Comparison of ENCODE assay signal across 11 cellular contexts in the genomic region with DNA sequence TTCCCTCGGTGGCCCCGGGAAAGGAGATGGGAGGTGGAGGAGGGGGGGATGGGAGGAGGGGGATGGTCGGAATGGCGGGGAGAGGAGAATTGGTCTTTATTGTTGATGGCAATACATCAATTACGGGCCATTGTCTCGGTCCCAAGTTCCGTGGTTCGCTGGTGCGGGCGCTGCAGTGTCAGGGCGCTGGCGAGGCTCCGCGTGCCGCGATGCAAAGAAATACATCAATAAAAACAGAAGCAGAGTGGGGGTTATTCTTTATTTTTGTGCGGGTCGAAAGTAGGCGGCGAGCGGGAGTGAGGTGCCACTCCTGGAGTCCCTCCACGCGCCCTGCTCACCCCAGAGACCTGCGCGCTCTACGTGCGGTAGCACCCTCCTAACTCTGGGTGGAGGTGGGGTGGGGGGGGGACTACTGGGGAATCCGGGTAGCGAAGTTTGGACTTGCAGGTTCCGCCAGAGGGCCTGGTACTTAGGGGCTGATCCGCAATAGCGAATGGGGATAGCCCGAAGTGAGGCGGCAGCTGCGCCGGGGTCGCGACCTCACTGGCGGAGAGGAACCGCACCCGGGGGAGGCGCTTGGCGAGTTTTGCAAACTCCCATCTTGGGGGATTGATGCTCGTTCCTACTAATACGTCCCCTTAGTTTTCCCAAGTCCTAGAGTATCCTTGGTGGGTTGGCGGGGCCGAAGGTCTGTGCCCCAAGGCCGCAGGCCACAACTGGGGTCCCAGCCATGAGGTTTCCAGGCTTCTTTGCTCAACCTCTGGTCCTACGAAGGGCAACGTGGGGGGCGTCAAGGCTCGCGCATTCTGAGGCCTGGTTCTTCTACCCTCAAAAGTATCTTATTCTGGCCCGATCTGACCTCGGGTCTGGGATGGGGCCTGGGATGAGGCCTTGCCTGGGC. TPM values are rescaled to one million over a fixed set of nuclear protein-coding genes. Genes with fewer than 3 reads are reported as not detected.
DNase-seq lines count a peak whose midpoint lies in the region; ATAC-seq, FAIRE-seq and TF ChIP-seq lines count a peak whose summit lies in the region.
"Had no signal": no experiment of that assay in that cellular context is flagged by ENCODE, and none has a peak within 500 bp of the region (broad histone marks: within the 10 kb centered on the region; RNA-seq: fewer than 3 reads in every experiment).

No MANE protein-coding gene starts in this region.

- H2BK5ac ChIP-seq in H1 (ENCODE audit: low read depth, low read length): peak overlapping the region; percentile 60

- H3K79me2 ChIP-seq in H1 (ENCODE audit: control insufficient read depth in 1 of 2, insufficient read depth in 2 of 2, low read length in 2 of 2): peaks cover 10 to 15% of the 10 kb centered on the region in 2 experiments

- H2AFZ ChIP-seq in H1 (ENCODE audit: low read length): no peak overlapping the region; the same call in 1 of the 2 replicates

- H3K23me2 ChIP-seq in H1 (ENCODE audit: low read depth, low read length): peaks cover 32% of the 10 kb centered on the region

- H3K14ac ChIP-seq in H1 (ENCODE audit: insufficient read length): no peak overlapping the region

- H3K27me3 ChIP-seq in H1 (replicated peaks in 1 of 4; ENCODE audit: control insufficient read depth in 3 of 4, extremely low read depth in 1 of 4, insufficient read depth in 3 of 4, low read length in 3 of 4) (peaks cover 3 to 34% (median 17%) of the 10 kb centered on the region in 4 experiments; a peak in 6 of 7 replicates), liver (ENCODE audit: control insufficient read depth in 4 of 4, insufficient read depth in 4 of 4, low read length in 3 of 4) (no peaks in the 10 kb centered on the region), suprapubic skin (peaks cover 93% of the 10 kb centered on the region)

- H3K4me3 ChIP-seq in H1 (ENCODE audit: extremely low read depth in 1 of 4, insufficient read depth in 2 of 4, low read depth in 3 of 4, low read length in 4 of 4) (peak overlapping the region; percentile 76 to 100 (median 84)), liver (ENCODE audit: low read depth in 1 of 3, low read length in 3 of 3) (peak overlapping the region; percentile 55 to 99 (median 71)), suprapubic skin (peak overlapping the region; percentile 34)

- peak overlapping the region; percentile 25 for H4K91ac ChIP-seq in H1 (replicated peaks; ENCODE audit: insufficient read length, low read length)

- H3K9ac ChIP-seq in H1 (replicated peaks in 1 of 4; ENCODE audit: extremely low read depth in 1 of 4, low read depth in 3 of 4, low read length in 3 of 4) (peak overlapping the region in 3 of 4 experiments; percentile 23 to 58 (median 51); a peak in 5 of 7 replicates), liver (ENCODE audit: low read depth in 1 of 2, low read length in 2 of 2) (peak overlapping the region in 1 of 2 donors; percentile 78)

- TF ChIP-seq EP300 in H1 (IDR thresholded peaks at IDR 0.05; ENCODE audit: borderline replicate concordance in 1 of 2, low read depth in 2 of 2, low read length in 2 of 2) (no peak), suprapubic skin (IDR thresholded peaks at IDR 0.05) (no peak)

- no peak overlapping the region for H2BK15ac ChIP-seq in H1 (ENCODE audit: low read length)

- peaks cover 8 to 19% (median 12%) of the 10 kb centered on the region in 4 experiments; a peak in 6 of 7 replicates for H3K4me1 ChIP-seq in H1 (replicated peaks in 1 of 4; ENCODE audit: control insufficient read depth in 3 of 4, insufficient read depth in 4 of 4, low read length in 3 of 4)
- peaks cover 19 to 31% (median 25%) of the 10 kb centered on the region in 4 donors for H3K4me1 ChIP-seq in liver (ENCODE audit: control insufficient read depth in 4 of 4, insufficient read depth in 4 of 4, low read length in 3 of 4)
- H3K4me1 ChIP-seq in suprapubic skin: peaks cover 59% of the 10 kb centered on the region

- POLR2A ChIA-PET in H1 (lab: Charles Lee; ENCODE audit: partially characterized antibody): interaction anchor here (0.8 to 3.3 kb wide), 6 partner anchors 8 to 27 kb away, joined by 3 to 33 read pairs (median 4); no protein-coding TSS in a partner anchor

- H2BK12ac ChIP-seq in H1 (ENCODE audit: low read depth, low read length): peak overlapping the region; percentile 68

- peaks cover 0 to under 1% (median 0%) of the 10 kb centered on the region in 4 experiments; a peak in 1 of 8 replicates for H3K36me3 ChIP-seq in H1 (ENCODE audit: control insufficient read depth in 2 of 4, insufficient read depth in 4 of 4, low read length in 3 of 4)
- peaks cover 0 to 2% (median 0%) of the 10 kb centered on the region in 4 donors for H3K36me3 ChIP-seq in liver (ENCODE audit: control insufficient read depth in 4 of 4, insufficient read depth in 3 of 4, low read depth in 1 of 4, low read length in 3 of 4)
- H3K36me3 ChIP-seq in suprapubic skin: no peaks in the 10 kb centered on the region

- no peak for FAIRE-seq in H1 (lab: Jason Lieb, UNC)

- 0 out of 2 replicates have a peak overlapping the region, but pooled peaks have one; percentile 61 for H2BK20ac ChIP-seq in H1 (ENCODE audit: low read length)

- peak overlapping the region; percentile 99 for H3K18ac ChIP-seq in H1 (ENCODE audit: extremely low read depth, low read length)

- H4K20me1 ChIP-seq in H1 (replicated peaks in 1 of 2; ENCODE audit: control insufficient read depth in 1 of 2, insufficient read depth in 2 of 2, low read length in 2 of 2): no peaks in the 10 kb centered on the region

- TF ChIP-seq POLR2A in H1 (IDR thresholded peaks at IDR 0.05; ENCODE audit: control extremely low read depth in 1 of 2, low read depth in 2 of 2, low read length in 2 of 2) (no peak; a peak in 1 of 3 replicates), suprapubic skin (IDR thresholded peaks at IDR 0.05) (no peak)

- H2BK120ac ChIP-seq in H1 (replicated peaks; ENCODE audit: low read depth, low read length): peak overlapping the region; percentile 62

- no peaks in the 10 kb centered on the region; the same call in 1 of the 2 replicates for H3K79me1 ChIP-seq in H1 (ENCODE audit: low read depth, low read length)

- peak overlapping the region; percentile 34 for H3K56ac ChIP-seq in H1 (replicated peaks; ENCODE audit: insufficient read length, low read depth, low read length)

- H3K27ac ChIP-seq in H1 (ENCODE audit: low read depth, low read length): no peak overlapping the region
- peak overlapping the region; percentile 98 to 100 for H3K27ac ChIP-seq in liver (ENCODE audit: low read depth in 1 of 2, low read length in 2 of 2)
- no peak overlapping the region for H3K27ac ChIP-seq in suprapubic skin
- H3K27ac ChIP-seq: 22Rv1 had no signal

- peak; percentile 7 for DNase-seq in NCI-H748 (lab: John Stamatoyannopoulos, UW; ENCODE audit: unreplicated experiment)
- DNase-seq in NCI-H748 treated with DMSO at 0.1 percent for 48 hours (lab: John Stamatoyannopoulos, UW): no peak
- peak in 1 of 2 experiments; percentile 82 for DNase-seq in H1 (ENCODE audit: low read depth in 1 of 2, low spot score in 2 of 2)
- DNase-seq in suprapubic skin (ENCODE audit: low spot score in 2 of 2): no peak
- no peak for DNase-seq in NCI-H128 (lab: John Stamatoyannopoulos, UW; ENCODE audit: unreplicated experiment)
- DNase-seq in NCI-H446 treated with DMSO at 0.1 percent for 48 hours (lab: John Stamatoyannopoulos, UW): no peak
- DNase-seq: cortex of kidney, NCI-H1694 had no signal

- CTCF ChIA-PET in H1 (lab: Charles Lee; ENCODE audit: partially characterized antibody): interaction anchor here (0.6 to 1.9 kb wide), 3 partner anchors 169 to 780 kb away, joined by 3 to 5 read pairs (median 3); no protein-coding TSS in a partner anchor

- 5% methylated on average over 36 of the region's 55 CpGs; no CpG with 5 or more reads in 1 of the 2 experiments for WGBS in H1 (ENCODE audit: extremely low coverage in 1 of 2, insufficient coverage in 1 of 2, insufficient read length in 1 of 2, insufficient replicate concordance in 2 of 2, low coverage in 1 of 2, low lambda C conversion rate in 2 of 2, missing lambda C conversion rate in 1 of 2), 2 experiments
- 39% methylated on average over 55 of the region's 55 CpGs for WGBS in liver
- 25% methylated on average over 43 of the region's 55 CpGs for WGBS in suprapubic skin

- peak overlapping the region; percentile 94 to 99 for H3K4me2 ChIP-seq in H1 (ENCODE audit: insufficient read depth in 1 of 2, low read depth in 2 of 2, low read length in 2 of 2)

- TF ChIP-seq RAD21 in H1 (IDR thresholded peaks at IDR 0.05 in 1 of 2, conservative IDR thresholded peaks at IDR 0.05 in 1 of 2; ENCODE audit: low read depth in 2 of 2, low read length in 2 of 2) (peak in 1 of 2 experiments; percentile 15; a peak in 1 of 4 replicates), liver (IDR thresholded peaks at IDR 0.05) (no peak)

- no peak for ATAC-seq in GM19328 (IDR thresholded peaks at IDR 0.05; ENCODE audit: unreplicated experiment)

- H3K4ac ChIP-seq in H1 (replicated peaks; ENCODE audit: insufficient read length, low read depth, low read length): peak overlapping the region; percentile 83

- H4K8ac ChIP-seq in H1 (ENCODE audit: extremely low read depth, insufficient read depth, low read length): peak overlapping the region; percentile 90

- H2AK5ac ChIP-seq in H1 (ENCODE audit: low read depth, low read length): no peak overlapping the region; the same call in 1 of the 2 replicates

- no peaks in the 10 kb centered on the region for H3K9me3 ChIP-seq in H1 (ENCODE audit: insufficient read depth in 2 of 2, low read depth in 1 of 2, low read length in 1 of 2)
- no peaks in the 10 kb centered on the region for H3K9me3 ChIP-seq in liver (ENCODE audit: control insufficient read depth in 4 of 4, low read length in 3 of 4)
- no peaks in the 10 kb centered on the region for H3K9me3 ChIP-seq in suprapubic skin

- peak overlapping the region; percentile 28 for H4K5ac ChIP-seq in H1 (ENCODE audit: insufficient read length, low read depth, low read length)

- no peak overlapping the region for H3K23ac ChIP-seq in H1 (ENCODE audit: insufficient read length)

- no peak for TF ChIP-seq CTCF in H1 (IDR thresholded peaks at IDR 0.05; ENCODE audit: control extremely low read depth in 1 of 3, insufficient read depth in 1 of 3, low read depth in 1 of 3, low read length in 3 of 3)
- no peak for TF ChIP-seq CTCF in liver (IDR thresholded peaks at IDR 0.05; ENCODE audit: low read depth, low read length, missing input control)
- no peak for TF ChIP-seq CTCF in suprapubic skin (IDR thresholded peaks at IDR 0.05)

TF ChIP-seq in liver, 16 proteins besides CTCF, POLR2A, EP300 and RAD21 (continues in another document):
- TF ChIP-seq EGR1 (IDR thresholded peaks at IDR 0.05; ENCODE audit: low read depth in 2 of 2): no peak

RNA-seq across cellular contexts. Expression of gene SALL1, which starts 3.5 kb away (rescaled TPM):
- total RNA-seq in H1 (2021; fragmentation: NEBNext Ultra II Directional; extraction: Animal tissue kit (Norgen Biotek cat#: 25700)): 54.3 and 56.8 TPM in 2 replicates
- 33.7 and 40.5 TPM in 2 replicates for polyA plus RNA-seq in H1 (2011; rRNA removed)
- polyA plus RNA-seq in H1 (2011; cell fraction: cytosol; rRNA removed): 29.6 TPM
- 55.1 TPM for polyA plus RNA-seq in H1 (2011; cell fraction: nucleus; rRNA removed)
- 44.6 to 47.3 TPM (median 46.1 TPM) in 4 replicates for polyA plus RNA-seq in H1 (2012, experiment 1 of 2)
- 9.7 TPM for polyA plus RNA-seq in H1 (2012, experiment 2 of 2)
- polyA plus RNA-seq in H1 (2013, experiment 1 of 2): 31.3 TPM
- polyA plus RNA-seq in H1 (2013, experiment 2 of 2): 31.7 TPM
- 39.5 and 43.2 TPM in 2 replicates for polyA minus RNA-seq in H1 (2011; rRNA and poly(A)+ RNA removed)
- 29.9 TPM for polyA minus RNA-seq in H1 (2011; cell fraction: cytosol; rRNA and poly(A)+ RNA removed)
- 19.5 TPM for polyA minus RNA-seq in H1 (2011; cell fraction: nucleus; rRNA and poly(A)+ RNA removed)
- total RNA-seq in liver: 10 to 100 TPM in 1 of 2 donors, 1 to 10 TPM in 1; 1.8 to 13.4 TPM
- 10 to 100 TPM; 11.7 to 11.8 TPM for polyA plus RNA-seq in liver
- under 1 TPM in 2 of 4 donors, not detected in 2; 0.08 TPM for total RNA-seq in suprapubic skin

Comparison
In these comparisons a context has a peak if more than half of its experiments do, and no peak if none do; other contexts are left out.
1. H3K27ac ChIP-seq: peak in liver (2 of 2); none in H1 (single experiment) and suprapubic skin (single experiment).
2. H3K4me3 ChIP-seq: peak in every context shown above with its lines; median percentile 84 in H1; 71 in liver; 34 in suprapubic skin.